ENCODE assay signal across 8 cellular contexts in genomic region chr13:94548382-94549240, GRCh38. TPM values are rescaled to one million over a fixed set of nuclear protein-coding genes. Genes with fewer than 3 reads are reported as not detected.
DNase-seq lines count a peak whose midpoint lies in the region; ATAC-seq and TF ChIP-seq lines count a peak whose summit lies in the region.

No MANE protein-coding gene starts in this region.

- H3K27me3 ChIP-seq in SU-DHL-6 (ENCODE audit: low read length): no peaks in the 10 kb centered on the region

- ATAC-seq in GM21576 (IDR thresholded peaks at IDR 0.05; ENCODE audit: unreplicated experiment): peak; percentile 69

- H3K27me3 Mint-ChIP-seq in chondrocyte (ENCODE audit: low read depth): no peaks in the 10 kb centered on the region

- TF ChIP-seq CTCF in GM10266 (IDR thresholded peaks at IDR 0.05; ENCODE audit: control insufficient read depth, insufficient read depth, low read depth, missing control alignments) (peak; percentile 35), SU-DHL-6 (IDR thresholded peaks at IDR 0.05; ENCODE audit: insufficient read depth, low read length, poor library complexity, severe bottlenecking) (peak; percentile 25), chondrocyte (IDR thresholded peaks at IDR 0.05) (peak; percentile 58)

- H3F3A ChIP-seq in SU-DHL-6 (ENCODE audit: insufficient read depth): no peaks in the 10 kb centered on the region

- no peaks in the 10 kb centered on the region for H3K79me2 ChIP-seq in SU-DHL-6 (ENCODE audit: insufficient read depth, low read length)

- no peaks in the 10 kb centered on the region for H3K36me3 ChIP-seq in SU-DHL-6 (ENCODE audit: low read length)

- no peaks in the 10 kb centered on the region for H3K9me2 ChIP-seq in SU-DHL-6 (replicated peaks; ENCODE audit: insufficient read depth, low read length)

- H2AFZ ChIP-seq in SU-DHL-6 (ENCODE audit: low read depth, low read length, severe bottlenecking): peak overlapping the region; percentile 91

- H3K9me3 ChIP-seq in SU-DHL-6 (ENCODE audit: insufficient read depth, low read length): no peaks in the 10 kb centered on the region

- DNase-seq in GM10266 (ENCODE audit: extremely low spot score) (peak; percentile 64), HuH-7 (ENCODE audit: low spot score) (peak; percentile 38), chondrocyte (ENCODE audit: low spot score) (no peak), left kidney (ENCODE audit: low read depth, low spot score) (peak; percentile 79), GOT3 (lab: John Stamatoyannopoulos, UW) (no peak)
- DNase-seq in stimulated activated CD4-positive, alpha-beta T cell treated with anti-CD3 and anti-CD28 coated beads, Interleukin-4, amount 100 ng/mL, for 4 hours: peak; percentile 37 to 51

- no peaks in the 10 kb centered on the region for H3K36me3 Mint-ChIP-seq in chondrocyte (ENCODE audit: low read depth)

- peak overlapping the region; percentile 85 for H3K4me3 Mint-ChIP-seq in chondrocyte (ENCODE audit: unreplicated experiment)

- H3K9me3 Mint-ChIP-seq in chondrocyte (ENCODE audit: low read depth): no peaks in the 10 kb centered on the region

- H3K27ac ChIP-seq in SU-DHL-6 (ENCODE audit: low read depth, low read length): peak overlapping the region; percentile 73

- H3K4me3 ChIP-seq in SU-DHL-6 (ENCODE audit: insufficient read depth, low read length, poor library complexity, severe bottlenecking): peak overlapping the region; percentile 62

- H3K4me1 Mint-ChIP-seq in chondrocyte (ENCODE audit: low read depth): peaks cover 21% of the 10 kb centered on the region

- H3K9ac ChIP-seq in SU-DHL-6 (ENCODE audit: low read length): peak overlapping the region; percentile 66

- peak overlapping the region; percentile 78 for H3K4me2 ChIP-seq in SU-DHL-6 (ENCODE audit: low read depth, low read length, poor library complexity, severe bottlenecking)

- H3K27ac Mint-ChIP-seq in chondrocyte (ENCODE audit: unreplicated experiment): peak overlapping the region; percentile 94

- no peaks in the 10 kb centered on the region for H4K20me1 ChIP-seq in SU-DHL-6 (ENCODE audit: low read depth, low read length)

RNA-seq across cellular contexts. Expression of gene TGDS, which starts 47.3 kb away (rescaled TPM):
- total RNA-seq in chondrocyte: 8.4 to 12.6 TPM (median 9.4 TPM) in 3 replicates

RNA-seq across cellular contexts. Expression of gene GPR180, which starts 53.0 kb away (rescaled TPM):
- total RNA-seq in chondrocyte: 11.2 to 14.1 TPM (median 11.7 TPM) in 3 replicates

Comparison
In these comparisons a context has a peak if more than half of its experiments do, and no peak if none do; other contexts are left out.
1. DNase-seq: peak in GM10266 (single experiment), HuH-7 (single experiment), left kidney (single experiment) and stimulated activated CD4-positive, alpha-beta T cell treated with anti-CD3 and anti-CD28 coated beads, Interleukin-4, amount 100 ng/mL, for 4 hours (2 of 2); none in chondrocyte (single experiment) and GOT3 (single experiment).
2. Peak in every context shown above with its lines, with median percentiles within 50 percentile points of each other: CTCF ChIP-seq.